In genomic region chr1:226632922-226633351, GRCh38 we compare ENCODE assay signal across 11 cellular contexts.
DNase-seq lines count a peak whose midpoint lies in the region; ATAC-seq and TF ChIP-seq lines count a peak whose summit lies in the region.
"Had no signal": no experiment of that assay in that cellular context is flagged by ENCODE, and none has a peak within 500 bp of the region (broad histone marks: within the 10 kb centered on the region; RNA-seq: fewer than 3 reads in every experiment).

No MANE protein-coding gene starts in this region.

- H3K4me1 Mint-ChIP-seq in activated naive CD8-positive, alpha-beta T cell (ENCODE audit: low read depth) = peaks cover 59% of the 10 kb centered on the region
- H3K4me1 Mint-ChIP-seq in naive thymus-derived CD4-positive, alpha-beta T cell = peaks cover 20 to 74% (median 60%) of the 10 kb centered on the region in 7 donors

- TF ChIP-seq POLR2A in uterus (IDR thresholded peaks at IDR 0.05) = no peak

- H3K27me3 Mint-ChIP-seq in activated naive CD8-positive, alpha-beta T cell = no peaks in the 10 kb centered on the region
- H3K27me3 Mint-ChIP-seq in naive thymus-derived CD4-positive, alpha-beta T cell = no peaks in the 10 kb centered on the region

- peak overlapping the region; percentile 56 for H3K27ac ChIP-seq in naive thymus-derived CD4-positive, alpha-beta T cell (ENCODE audit: low read depth, low read length)
- H3K27ac ChIP-seq in uterus (peak overlapping the region; percentile 52 to 78), hepatocyte (no peak overlapping the region)
- H3K27ac ChIP-seq: GM23248 had no signal

- no peak overlapping the region for H3K4me2 ChIP-seq in hepatocyte

- H3K9me3 Mint-ChIP-seq in activated naive CD8-positive, alpha-beta T cell (ENCODE audit: low read depth) = no peaks in the 10 kb centered on the region
- peaks cover 0 to under 1% (median 0%) of the 10 kb centered on the region in 11 donors for H3K9me3 Mint-ChIP-seq in naive thymus-derived CD4-positive, alpha-beta T cell

- peak overlapping the region; percentile 63 for H3K4me3 Mint-ChIP-seq in activated naive CD8-positive, alpha-beta T cell
- H3K4me3 Mint-ChIP-seq in naive thymus-derived CD4-positive, alpha-beta T cell = peak overlapping the region in 7 of 10 donors; percentile 38 to 78 (median 51)

- POLR2A ChIA-PET in naive thymus-derived CD4-positive, alpha-beta T cell (lab: Charles Lee) = interaction anchor here (0.5 to 2.0 kb wide), 9 partner anchors 21 to 587 kb away, joined by 3 to 7 read pairs (median 4); no protein-coding TSS in a partner anchor

- no peak overlapping the region for H2AFZ ChIP-seq in hepatocyte
- H2AFZ ChIP-seq: GM23248 had no signal

- no peak for ATAC-seq in naive thymus-derived CD4-positive, alpha-beta T cell

- H3K9me2 ChIP-seq in hepatocyte (replicated peaks; ENCODE audit: insufficient read depth) = no peaks in the 10 kb centered on the region

- 95% methylated on average over 9 of the region's 10 CpGs for WGBS in hepatocyte (ENCODE audit: low lambda C conversion rate, missing lambda C conversion rate)

- peak overlapping the region; percentile 96 for H3K27ac Mint-ChIP-seq in activated naive CD8-positive, alpha-beta T cell
- peak overlapping the region; percentile 29 to 96 (median 89) for H3K27ac Mint-ChIP-seq in naive thymus-derived CD4-positive, alpha-beta T cell

- CTCF ChIA-PET in naive thymus-derived CD4-positive, alpha-beta T cell (lab: Charles Lee) = interaction anchor here (0.7 to 7.2 kb wide), 17 partner anchors 9 to 1227 kb away, joined by 3 to 60 read pairs (median 5); no protein-coding TSS in a partner anchor

- DNase-seq in stimulated activated CD4-positive, alpha-beta T cell treated with anti-CD3 and anti-CD28 coated beads, Interleukin-15, amount 100 ng/mL, for 24 hours = peak; percentile 67
- no peak for DNase-seq in stimulated activated CD4-positive, alpha-beta T cell treated with anti-CD3 and anti-CD28 coated beads, Interleukin-2, amount 100 ng/mL, for 48 hours
- peak in 1 of 9 donors; percentile 50 for DNase-seq in naive thymus-derived CD4-positive, alpha-beta T cell
- DNase-seq in uterus = peak in 1 of 2 donors; percentile 35
- DNase-seq in NCI-H1694 (lab: John Stamatoyannopoulos, UW) = no peak
- DNase-seq in NCI-H2171 (lab: John Stamatoyannopoulos, UW) = no peak
- no peak for DNase-seq in hepatocyte (ENCODE audit: low spot score)
- DNase-seq: GM23248 had no signal

- peaks cover 8% of the 10 kb centered on the region for H3K36me3 Mint-ChIP-seq in activated naive CD8-positive, alpha-beta T cell
- peaks cover 6 to 35% (median 19%) of the 10 kb centered on the region in 5 donors for H3K36me3 Mint-ChIP-seq in naive thymus-derived CD4-positive, alpha-beta T cell

- H3K79me2 ChIP-seq in hepatocyte = no peaks in the 10 kb centered on the region

- peaks cover 26 to 48% of the 10 kb centered on the region in 2 donors for H3K4me1 ChIP-seq in naive thymus-derived CD4-positive, alpha-beta T cell (ENCODE audit: control insufficient read depth in 2 of 2, insufficient read depth in 2 of 2, low read length in 2 of 2)
- H3K4me1 ChIP-seq in uterus (peaks cover 0 to 3% of the 10 kb centered on the region in 2 donors), hepatocyte (ENCODE audit: insufficient read depth) (no peaks in the 10 kb centered on the region)
- H3K4me1 ChIP-seq: adrenal gland had no signal

- no peaks in the 10 kb centered on the region for H3K9me3 ChIP-seq in naive thymus-derived CD4-positive, alpha-beta T cell (ENCODE audit: control insufficient read depth in 2 of 3, low read length in 3 of 3)
- H3K9me3 ChIP-seq in uterus = no peaks in the 10 kb centered on the region
- no peaks in the 10 kb centered on the region for H3K9me3 ChIP-seq in hepatocyte (ENCODE audit: low read depth)
- H3K9me3 ChIP-seq: adrenal gland had no signal

- intact Hi-C loops in naive thymus-derived CD4-positive, alpha-beta T cell (cut with micrococcal nuclease) = no loop called here
- intact Hi-C loops in uterus (cut with DNase I; ENCODE audit: low total_unique reads) = loop anchor here (2.0 kb wide), 1 partner anchor 196 kb away; no protein-coding TSS in a partner anchor

- no peaks in the 10 kb centered on the region for H3K27me3 ChIP-seq in naive thymus-derived CD4-positive, alpha-beta T cell (ENCODE audit: control insufficient read depth in 2 of 2, insufficient read depth in 2 of 2, low read length in 2 of 2)
- H3K27me3 ChIP-seq in uterus (no peaks in the 10 kb centered on the region), hepatocyte (no peaks in the 10 kb centered on the region)
- H3K27me3 ChIP-seq: adrenal gland had no signal

- TF ChIP-seq CTCF in uterus (IDR thresholded peaks at IDR 0.05) (no peak), hepatocyte (IDR thresholded peaks at IDR 0.05; ENCODE audit: poor library complexity) (no peak)

- no peak overlapping the region for H3K4me3 ChIP-seq in naive thymus-derived CD4-positive, alpha-beta T cell (ENCODE audit: low read length)
- H3K4me3 ChIP-seq in uterus = no peak overlapping the region
- no peak overlapping the region for H3K4me3 ChIP-seq in hepatocyte
- H3K4me3 ChIP-seq: adrenal gland, GM23248, lung had no signal

- peaks cover 0 to 66% (median 7%) of the 10 kb centered on the region in 3 experiments for H3K36me3 ChIP-seq in naive thymus-derived CD4-positive, alpha-beta T cell (ENCODE audit: control insufficient read depth in 2 of 3, insufficient read depth in 3 of 3, low read length in 3 of 3)
- H3K36me3 ChIP-seq in uterus (no peaks in the 10 kb centered on the region), hepatocyte (replicated peaks; ENCODE audit: insufficient read depth, low read depth) (no peaks in the 10 kb centered on the region)
- H3K36me3 ChIP-seq: adrenal gland had no signal

- no peaks in the 10 kb centered on the region for H4K20me1 ChIP-seq in hepatocyte (ENCODE audit: insufficient read depth, poor library complexity, severe bottlenecking)
